In genomic region chr19:3916033-3916432, GRCh38 we compare ENCODE assay signal across 18 cellular contexts. TPM values are rescaled to one million over a fixed set of nuclear protein-coding genes. Genes with fewer than 3 reads are reported as not detected.
A peak's percentile ranks its signal among the peaks of the same experiment; 100 is the strongest.
DNase-seq lines count a peak whose midpoint lies in the region; FAIRE-seq and TF ChIP-seq lines count a peak whose summit lies in the region.
"Had no signal": no experiment of that assay in that cellular context is flagged by ENCODE, and none has a peak within 500 bp of the region (broad histone marks: within the 10 kb centered on the region; RNA-seq: fewer than 3 reads in every experiment).

No MANE protein-coding gene starts in this region.

- in situ Hi-C loops in GM13977 (cut with MboI; ENCODE audit: low pct_unique_long_range_greater_than_20kb, low sequenced_read_pairs, unreplicated experiment), result no loop called here

- FAIRE-seq in bronchial epithelial cell (lab: Jason Lieb, UNC), result peak; percentile 80
- FAIRE-seq: G401.6, GM12878, GM18507 had no signal

- DNase-seq in bronchial epithelial cell (ENCODE audit: low read depth), result no peak
- peak; percentile 9 for DNase-seq in osteoblast (ENCODE audit: insufficient read length, low spot score, missing footprints)
- DNase-seq in GM13977 (ENCODE audit: low spot score), result no peak
- DNase-seq in DMS53 treated with DMSO at 0.1 percent for 48 hours (lab: John Stamatoyannopoulos, UW; ENCODE audit: unreplicated experiment), result no peak
- DNase-seq: C1 segment of cervical spinal cord; Calu3; CD4-positive, alpha-beta memory T cell; COR-L47; DMS53; DND-41; GOT3; H7; HCEC 1CT had no signal

- H3K27ac ChIP-seq in osteoblast (ENCODE audit: low read depth, low read length), result no peak overlapping the region

- no peaks in the 10 kb centered on the region for H3K36me3 ChIP-seq in bronchial epithelial cell (ENCODE audit: control insufficient read depth, insufficient read depth, low read length)
- H3K36me3 ChIP-seq in osteoblast (ENCODE audit: insufficient read depth, low read length), result no peaks in the 10 kb centered on the region

- H4K20me1 ChIP-seq in osteoblast (ENCODE audit: insufficient read depth, low read length), result no peaks in the 10 kb centered on the region

- no peak overlapping the region for H3K4me2 ChIP-seq in osteoblast (ENCODE audit: insufficient read depth, low read length)

- no peak overlapping the region for H3K4me3 ChIP-seq in bronchial epithelial cell (ENCODE audit: low read depth, low read length)
- H3K4me3 ChIP-seq in osteoblast (ENCODE audit: insufficient read depth, low read length), result no peak overlapping the region
- H3K4me3 ChIP-seq: GM12878 had no signal

- no peaks in the 10 kb centered on the region for H3K4me1 ChIP-seq in osteoblast (ENCODE audit: insufficient read depth, low read length)

- H3K9me3 ChIP-seq in osteoblast (ENCODE audit: low read depth, low read length), result peaks cover 2% of the 10 kb centered on the region

- H3K27me3 ChIP-seq in bronchial epithelial cell (ENCODE audit: control insufficient read depth, insufficient read depth, low read length) (no peaks in the 10 kb centered on the region), osteoblast (ENCODE audit: insufficient read depth, low read length) (no peaks in the 10 kb centered on the region)

- TF ChIP-seq CTCF in bronchial epithelial cell (IDR thresholded peaks at IDR 0.05; ENCODE audit: insufficient read depth, low read length, severe bottlenecking) (no peak), osteoblast (IDR thresholded peaks at IDR 0.05; ENCODE audit: extremely low read depth, low read depth, low read length) (no peak), GM13977 (IDR thresholded peaks at IDR 0.05; ENCODE audit: extremely low read depth, insufficient read depth, missing control alignments) (no peak)

- H2AFZ ChIP-seq in osteoblast (ENCODE audit: low read length), result no peak overlapping the region

- H3K79me2 ChIP-seq in osteoblast (ENCODE audit: insufficient read depth, low read length), result no peaks in the 10 kb centered on the region

RNA-seq across cellular contexts. Expression of gene NMRK2, which starts 16.8 kb away (rescaled TPM):
- not detected in 2 replicates for total RNA-seq in bronchial epithelial cell
- total RNA-seq in osteoblast, result not detected in 2 replicates
- total RNA-seq: A172; A673; Calu3; CD4-positive, alpha-beta memory T cell; GM12878 had no signal

RNA-seq across cellular contexts. Expression of gene ATCAY, which starts 35.5 kb away (rescaled TPM):
- total RNA-seq in bronchial epithelial cell (not detected in 2 replicates), osteoblast (not detected in 2 replicates)
- total RNA-seq: A172; Calu3; CD4-positive, alpha-beta memory T cell had no signal

RNA-seq across cellular contexts. Expression of gene ZFR2, which starts 47.2 kb away (rescaled TPM):
- total RNA-seq in bronchial epithelial cell (not detected in 2 replicates), osteoblast (not detected in 2 replicates)
- total RNA-seq: A172, Calu3 had no signal

RNA-seq across cellular contexts. Expression of gene DAPK3, which starts 54.9 kb away (rescaled TPM):
- 105 and 128 TPM in 2 replicates for total RNA-seq in bronchial epithelial cell
- 122 and 131 TPM in 2 replicates for total RNA-seq in osteoblast
